ENCODE assay signal across 1 cellular context in genomic region chr19:21020298-21021227, GRCh38.
TF ChIP-seq lines count a peak whose summit lies in the region.

TSS of gene ZNF430 (plus strand) at chr19:21020657. CDS start at chr19:21020801, 144 bp downstream.

TF ChIP-seq in HepG2, 621 proteins besides CTCF, POLR2A, EP300 and RAD21 (continued from another document and continues in another):
- no peak for TF ChIP-seq BRF2 (CRISPR knock-in tag; IDR thresholded peaks at IDR 0.05)
- TF ChIP-seq SKIL (CRISPR knock-in tag; IDR thresholded peaks at IDR 0.05; ENCODE audit: borderline replicate concordance) = no peak
- TF ChIP-seq SRF (IDR thresholded peaks at IDR 0.05; ENCODE audit: low read depth, low read length) = no peak
- no peak for TF ChIP-seq HBP1 (CRISPR knock-in tag; IDR thresholded peaks at IDR 0.05; ENCODE audit: low read depth)
- no peak for TF ChIP-seq ZNF446 (CRISPR knock-in tag; IDR thresholded peaks at IDR 0.05)
- TF ChIP-seq RARA (CRISPR knock-in tag; IDR thresholded peaks at IDR 0.05) = no peak
- no peak for TF ChIP-seq RELA (CRISPR knock-in tag; IDR thresholded peaks at IDR 0.05)
- TF ChIP-seq REPIN1 (CRISPR knock-in tag; IDR thresholded peaks at IDR 0.05; ENCODE audit: borderline replicate concordance, low read depth) = no peak
- TF ChIP-seq ZSCAN12 (CRISPR knock-in tag; IDR thresholded peaks at IDR 0.05) = no peak
- TF ChIP-seq ZBTB14 (CRISPR knock-in tag; IDR thresholded peaks at IDR 0.05) = no peak
- TF ChIP-seq HES4 (CRISPR knock-in tag; IDR thresholded peaks at IDR 0.05; ENCODE audit: borderline replicate concordance) = no peak
- no peak for TF ChIP-seq ZNF441 (CRISPR knock-in tag; IDR thresholded peaks at IDR 0.05; ENCODE audit: borderline replicate concordance)
- no peak for TF ChIP-seq SOX6 (IDR thresholded peaks at IDR 0.05)
- TF ChIP-seq SOX6 (CRISPR knock-in tag; IDR thresholded peaks at IDR 0.05) = peak; percentile 36; the same call in 1 of the 2 replicates
- no peak for TF ChIP-seq ARHGAP35 (CRISPR knock-in tag; IDR thresholded peaks at IDR 0.05; ENCODE audit: borderline replicate concordance)
- no peak for TF ChIP-seq IRF1 (CRISPR knock-in tag; IDR thresholded peaks at IDR 0.05; ENCODE audit: low read depth)
- TF ChIP-seq CENPX (CRISPR knock-in tag; IDR thresholded peaks at IDR 0.05) = no peak
- no peak for TF ChIP-seq MTA3 (CRISPR knock-in tag; IDR thresholded peaks at IDR 0.05)
- TF ChIP-seq ETV5 (CRISPR knock-in tag; IDR thresholded peaks at IDR 0.05; ENCODE audit: borderline replicate concordance) = no peak
- no peak for TF ChIP-seq NR3C1 (CRISPR knock-in tag; IDR thresholded peaks at IDR 0.05)
- no peak for TF ChIP-seq KAT2B (IDR thresholded peaks at IDR 0.05; ENCODE audit: borderline replicate concordance, low read depth, low read length)
- no peak for TF ChIP-seq ZNF367 (CRISPR knock-in tag; IDR thresholded peaks at IDR 0.05; ENCODE audit: borderline replicate concordance)
- no peak for TF ChIP-seq SKI (IDR thresholded peaks at IDR 0.05; ENCODE audit: partially characterized antibody)
- TF ChIP-seq THAP8 (CRISPR knock-in tag; IDR thresholded peaks at IDR 0.05; ENCODE audit: borderline replicate concordance) = 0 out of 2 replicates have a peak, but pooled peaks have one; percentile 44
- TF ChIP-seq GMEB2 (CRISPR knock-in tag; IDR thresholded peaks at IDR 0.05; ENCODE audit: low read depth) = no peak
- no peak for TF ChIP-seq NFIB (CRISPR knock-in tag; IDR thresholded peaks at IDR 0.05; ENCODE audit: borderline replicate concordance)
- no peak for TF ChIP-seq RFXAP (CRISPR knock-in tag; IDR thresholded peaks at IDR 0.05; ENCODE audit: borderline replicate concordance)
- TF ChIP-seq ELF1 (CRISPR knock-in tag; IDR thresholded peaks at IDR 0.05) = peak; percentile 92
- no peak for TF ChIP-seq HIC2 (CRISPR knock-in tag; IDR thresholded peaks at IDR 0.05; ENCODE audit: low read depth)
- TF ChIP-seq FUBP1 (CRISPR knock-in tag; IDR thresholded peaks at IDR 0.05; ENCODE audit: borderline replicate concordance) = no peak
- TF ChIP-seq ZNF703 (CRISPR knock-in tag; IDR thresholded peaks at IDR 0.05; ENCODE audit: borderline replicate concordance) = no peak
- TF ChIP-seq CHD2 (IDR thresholded peaks at IDR 0.05; ENCODE audit: low read depth, low read length) = 0 out of 2 replicates have a peak, but pooled peaks have one; percentile 39
- TF ChIP-seq ZZZ3 (CRISPR knock-in tag; IDR thresholded peaks at IDR 0.05; ENCODE audit: borderline replicate concordance) = no peak
- TF ChIP-seq PRPF4 (IDR thresholded peaks at IDR 0.05; ENCODE audit: low read depth, low read length, poor library complexity, severe bottlenecking) = no peak
- TF ChIP-seq RBAK (CRISPR knock-in tag; IDR thresholded peaks at IDR 0.05) = no peak
- TF ChIP-seq SNAPC4 (CRISPR knock-in tag; IDR thresholded peaks at IDR 0.05) = peak; percentile 67; the same call in 1 of the 2 replicates
- TF ChIP-seq RNF2 (conservative IDR thresholded peaks at IDR 0.05; ENCODE audit: low read depth) = no peak
- 0 out of 2 replicates have a peak, but pooled peaks have one; percentile 79 for TF ChIP-seq KDM5B (CRISPR knock-in tag; IDR thresholded peaks at IDR 0.05; ENCODE audit: borderline replicate concordance)
- no peak for TF ChIP-seq REXO4 (CRISPR knock-in tag; IDR thresholded peaks at IDR 0.05; ENCODE audit: borderline replicate concordance)
- TF ChIP-seq SATB2 (CRISPR knock-in tag; IDR thresholded peaks at IDR 0.05) = no peak
- no peak for TF ChIP-seq NCOA1 (CRISPR knock-in tag; IDR thresholded peaks at IDR 0.05)
- TF ChIP-seq ZIK1 (CRISPR knock-in tag; IDR thresholded peaks at IDR 0.05; ENCODE audit: borderline replicate concordance, low read depth) = no peak
- TF ChIP-seq ZNF576 (CRISPR knock-in tag; IDR thresholded peaks at IDR 0.05) = no peak
- TF ChIP-seq ZNF331 (CRISPR knock-in tag; IDR thresholded peaks at IDR 0.05) = no peak; the same call in 1 of the 2 replicates
- no peak for TF ChIP-seq SRSF9 (IDR thresholded peaks at IDR 0.05; ENCODE audit: borderline replicate concordance, insufficient read depth, low read depth, low read length, poor library complexity, severe bottlenecking)
- no peak for TF ChIP-seq JUND (CRISPR knock-in tag; IDR thresholded peaks at IDR 0.05)
